Comparison of ENCODE assay signal across 24 cellular contexts in the genomic region with DNA sequence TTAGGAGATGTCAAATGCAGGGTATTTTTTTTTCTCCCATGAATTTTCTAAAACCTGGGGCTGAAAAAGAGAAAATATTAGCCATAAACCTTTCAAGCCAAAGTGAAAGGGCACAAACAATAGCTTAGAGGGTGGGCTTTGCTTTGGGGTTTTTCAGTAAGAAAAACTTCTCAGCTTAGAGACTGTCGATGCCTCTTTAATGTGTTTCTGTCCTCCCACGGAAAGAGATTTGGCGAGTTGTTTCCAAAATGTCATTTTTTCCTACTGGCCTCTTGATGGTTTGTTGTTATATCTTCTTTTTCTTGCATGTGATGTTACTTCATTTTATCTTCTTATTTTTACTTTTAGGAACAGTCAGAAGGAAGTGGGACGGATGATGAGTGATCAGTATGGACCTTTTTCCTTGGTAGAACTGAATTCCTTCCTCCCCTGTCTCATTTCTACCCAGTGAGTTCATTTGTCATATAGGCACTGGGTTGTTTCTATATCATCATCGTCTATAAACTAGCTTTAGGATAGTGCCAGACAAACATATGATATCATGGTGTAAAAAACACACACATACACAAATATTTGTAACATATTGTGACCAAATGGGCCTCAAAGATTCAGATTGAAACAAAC.
A peak's percentile ranks its signal among the peaks of the same experiment; 100 is the strongest.
DNase-seq lines count a peak whose midpoint lies in the region; ATAC-seq and TF ChIP-seq lines count a peak whose summit lies in the region.
"Had no signal": no experiment of that assay in that cellular context is flagged by ENCODE, and none has a peak within 500 bp of the region (broad histone marks: within the 10 kb centered on the region; RNA-seq: fewer than 3 reads in every experiment).

No MANE protein-coding gene starts in this region.

- H4K8ac ChIP-seq in IMR-90 (ENCODE audit: low read depth in 2 of 2, low read length in 2 of 2), result no peak overlapping the region

- H3K36me3 ChIP-seq in IMR-90 (ENCODE audit: control insufficient read depth, insufficient read depth, low read length), result peaks cover 2% of the 10 kb centered on the region
- peaks cover 6 to 87% (median 58%) of the 10 kb centered on the region in 4 donors for H3K36me3 ChIP-seq in esophagus muscularis mucosa
- peaks cover 0 to 39% of the 10 kb centered on the region in 2 donors for H3K36me3 ChIP-seq in adrenal gland (replicated peaks in 1 of 2)

- no peak overlapping the region for H3K27ac ChIP-seq in IMR-90 (ENCODE audit: insufficient read depth, low read length)
- no peak overlapping the region for H3K27ac ChIP-seq in esophagus muscularis mucosa (replicated peaks in 1 of 4)
- H3K27ac ChIP-seq in adrenal gland, result no peak overlapping the region
- H3K27ac ChIP-seq: BLaER1, body of pancreas, esophagus squamous epithelium, heart right ventricle had no signal

- no peak overlapping the region for H2BK15ac ChIP-seq in IMR-90 (ENCODE audit: low read depth, low read length)

- H3K4ac ChIP-seq in IMR-90 (ENCODE audit: low read depth, low read length), result no peak overlapping the region

- H3K9me3 ChIP-seq in IMR-90 (ENCODE audit: control insufficient read depth, insufficient read depth, low read length) (no peaks in the 10 kb centered on the region), esophagus muscularis mucosa (no peaks in the 10 kb centered on the region), adrenal gland (replicated peaks in 1 of 3) (no peaks in the 10 kb centered on the region)
- H3K9me3 ChIP-seq: BLaER1, body of pancreas, esophagus squamous epithelium, heart right ventricle had no signal

- no peaks in the 10 kb centered on the region for H4K20me1 ChIP-seq in IMR-90 (ENCODE audit: insufficient read depth, low read length)
- H4K20me1 ChIP-seq: BLaER1 had no signal

- H3K23ac ChIP-seq in IMR-90 (ENCODE audit: low read depth, low read length), result no peak overlapping the region

- POLR2A ChIA-PET in IMR-90 (lab: Charles Lee; ENCODE audit: unreplicated experiment), result no interaction called here

- H3K4me1 ChIP-seq in IMR-90 (ENCODE audit: control insufficient read depth, insufficient read depth, low read length) (no peaks in the 10 kb centered on the region), esophagus muscularis mucosa (no peaks in the 10 kb centered on the region), adrenal gland (replicated peaks in 1 of 2) (no peaks in the 10 kb centered on the region)
- H3K4me1 ChIP-seq: BLaER1, body of pancreas, esophagus squamous epithelium, heart right ventricle had no signal

- WGBS in IMR-90 (ENCODE audit: extremely low coverage in 2 of 2, insufficient read length in 1 of 2), 2 experiments, result no CpG with 5 or more reads among the region's 5 CpGs
- 73% methylated on average over 5 of the region's 5 CpGs for WGBS in esophagus muscularis mucosa
- 80 to 89% (median 82%) methylated on average over 5 of the region's 5 CpGs for WGBS in adrenal gland, 4 donors

- no peaks in the 10 kb centered on the region for H3K27me3 Mint-ChIP-seq in activated naive CD4-positive, alpha-beta T cell treated with anti-CD3 and anti-CD28 coated beads, Interleukin-2, amount 50 U/mL, for 24 hours
- no peaks in the 10 kb centered on the region for H3K27me3 Mint-ChIP-seq in activated naive CD4-positive, alpha-beta T cell treated with anti-CD3 and anti-CD28 coated beads, Interleukin-2, amount 10 ng/mL, durations not matched to agents 7 days and 5 days
- no peaks in the 10 kb centered on the region for H3K27me3 Mint-ChIP-seq in stimulated activated naive CD8-positive, alpha-beta T cell treated with anti-CD3 and anti-CD28 coated beads, Interleukin-15, amount 100 ng/mL, for 72 hours
- H3K27me3 Mint-ChIP-seq in CD14-positive monocyte (ENCODE audit: low read depth in 3 of 3), result no peaks in the 10 kb centered on the region
- H3K27me3 Mint-ChIP-seq: naive thymus-derived CD4-positive, alpha-beta T cell; type B pancreatic cell had no signal

- H3K4me1 Mint-ChIP-seq in activated naive CD4-positive, alpha-beta T cell treated with anti-CD3 and anti-CD28 coated beads, Interleukin-2, amount 50 U/mL, for 24 hours, result peaks cover 8% of the 10 kb centered on the region
- H3K4me1 Mint-ChIP-seq in activated naive CD4-positive, alpha-beta T cell treated with anti-CD3 and anti-CD28 coated beads, Interleukin-2, amount 10 ng/mL, durations not matched to agents 7 days and 5 days, result no peaks in the 10 kb centered on the region
- peaks cover 27% of the 10 kb centered on the region for H3K4me1 Mint-ChIP-seq in stimulated activated naive CD8-positive, alpha-beta T cell treated with anti-CD3 and anti-CD28 coated beads, Interleukin-15, amount 100 ng/mL, for 72 hours
- H3K4me1 Mint-ChIP-seq in CD14-positive monocyte, result no peaks in the 10 kb centered on the region
- H3K4me1 Mint-ChIP-seq: naive thymus-derived CD4-positive, alpha-beta T cell had no signal

- no peak overlapping the region for H3K4me2 ChIP-seq in IMR-90 (ENCODE audit: low read depth, low read length)
- H3K4me2 ChIP-seq: BLaER1 had no signal

- no peak for TF ChIP-seq EP300 in esophagus muscularis mucosa (IDR thresholded peaks at IDR 0.05)

- H3K36me3 Mint-ChIP-seq in activated naive CD4-positive, alpha-beta T cell treated with anti-CD3 and anti-CD28 coated beads, Interleukin-2, amount 50 U/mL, for 24 hours, result peaks cover 45% of the 10 kb centered on the region
- peaks cover 86% of the 10 kb centered on the region for H3K36me3 Mint-ChIP-seq in activated naive CD4-positive, alpha-beta T cell treated with anti-CD3 and anti-CD28 coated beads, Interleukin-2, amount 10 ng/mL, durations not matched to agents 7 days and 5 days
- peaks cover 71 to 88% of the 10 kb centered on the region in 2 donors for H3K36me3 Mint-ChIP-seq in CD14-positive monocyte

- H2AK9ac ChIP-seq in IMR-90 (replicated peaks; ENCODE audit: low read depth, low read length, poor library complexity), result no peak overlapping the region

- H3K56ac ChIP-seq in IMR-90 (ENCODE audit: extremely low read depth, insufficient read depth, low read length), result no peak overlapping the region

- H3K9me3 Mint-ChIP-seq in activated naive CD4-positive, alpha-beta T cell treated with anti-CD3 and anti-CD28 coated beads, Interleukin-2, amount 50 U/mL, for 24 hours, result no peaks in the 10 kb centered on the region
- H3K9me3 Mint-ChIP-seq in activated naive CD4-positive, alpha-beta T cell treated with anti-CD3 and anti-CD28 coated beads, Interleukin-2, amount 10 ng/mL, durations not matched to agents 7 days and 5 days, result no peaks in the 10 kb centered on the region
- H3K9me3 Mint-ChIP-seq in stimulated activated naive CD8-positive, alpha-beta T cell treated with anti-CD3 and anti-CD28 coated beads, Interleukin-15, amount 100 ng/mL, for 72 hours, result peaks cover 0 to 6% of the 10 kb centered on the region in 2 donors
- no peaks in the 10 kb centered on the region for H3K9me3 Mint-ChIP-seq in CD14-positive monocyte
- H3K9me3 Mint-ChIP-seq: type B pancreatic cell had no signal

- no peak overlapping the region for H3K18ac ChIP-seq in IMR-90 (ENCODE audit: low read depth, low read length)

- TF ChIP-seq RAD21 in IMR-90 (IDR thresholded peaks at IDR 0.05; ENCODE audit: low read length), result no peak

- H3K4me3 ChIP-seq in IMR-90 (ENCODE audit: insufficient read depth, low read depth, low read length) (no peak overlapping the region), esophagus muscularis mucosa (no peak overlapping the region), adrenal gland (no peak overlapping the region)
- H3K4me3 ChIP-seq: BLaER1, body of pancreas, esophagus squamous epithelium, heart right ventricle had no signal

- peak overlapping the region; percentile 87 for H3K27ac Mint-ChIP-seq in activated naive CD4-positive, alpha-beta T cell treated with anti-CD3 and anti-CD28 coated beads, Interleukin-2, amount 50 U/mL, for 24 hours
- H3K27ac Mint-ChIP-seq in activated naive CD4-positive, alpha-beta T cell treated with anti-CD3 and anti-CD28 coated beads, Interleukin-2, amount 10 ng/mL, durations not matched to agents 7 days and 5 days, result no peak overlapping the region
- peak overlapping the region; percentile 59 to 93 for H3K27ac Mint-ChIP-seq in stimulated activated naive CD8-positive, alpha-beta T cell treated with anti-CD3 and anti-CD28 coated beads, Interleukin-15, amount 100 ng/mL, for 72 hours
- no peak overlapping the region for H3K27ac Mint-ChIP-seq in CD14-positive monocyte
- H3K27ac Mint-ChIP-seq: type B pancreatic cell had no signal

- H3K27me3 ChIP-seq in IMR-90 (ENCODE audit: control insufficient read depth, insufficient read depth, low read length) (no peaks in the 10 kb centered on the region), esophagus muscularis mucosa (no peaks in the 10 kb centered on the region), adrenal gland (no peaks in the 10 kb centered on the region)
- H3K27me3 ChIP-seq: BLaER1, body of pancreas, esophagus squamous epithelium, heart right ventricle had no signal

- H4K91ac ChIP-seq in IMR-90 (ENCODE audit: insufficient read depth, low read depth, low read length), result no peak overlapping the region

- H4K5ac ChIP-seq in IMR-90 (ENCODE audit: low read depth, low read length), result no peak overlapping the region

- in situ Hi-C loops in IMR-90 (cut with MboI; ENCODE audit: low sequenced_read_pairs), result no loop called here

- H3K4me3 Mint-ChIP-seq in activated naive CD4-positive, alpha-beta T cell treated with anti-CD3 and anti-CD28 coated beads, Interleukin-2, amount 50 U/mL, for 24 hours, result no peak overlapping the region
- H3K4me3 Mint-ChIP-seq in activated naive CD4-positive, alpha-beta T cell treated with anti-CD3 and anti-CD28 coated beads, Interleukin-2, amount 10 ng/mL, durations not matched to agents 7 days and 5 days, result no peak overlapping the region
- H3K4me3 Mint-ChIP-seq in stimulated activated naive CD8-positive, alpha-beta T cell treated with anti-CD3 and anti-CD28 coated beads, Interleukin-15, amount 100 ng/mL, for 72 hours, result peak overlapping the region; percentile 21 to 40
- H3K4me3 Mint-ChIP-seq in CD14-positive monocyte, result no peak overlapping the region
- H3K4me3 Mint-ChIP-seq: naive thymus-derived CD4-positive, alpha-beta T cell; type B pancreatic cell had no signal

- no peak for ATAC-seq in IMR-90 (ENCODE audit: low read depth)
- ATAC-seq in stimulated activated naive CD8-positive, alpha-beta T cell treated with anti-CD3 and anti-CD28 coated beads, Interleukin-15, amount 100 ng/mL, for 72 hours, result no peak
- ATAC-seq: body of pancreas; heart right ventricle; naive thymus-derived CD4-positive, alpha-beta T cell; Panc1 had no signal

- no peak overlapping the region for H2BK120ac ChIP-seq in IMR-90 (ENCODE audit: low read depth, low read length)

- no peak for DNase-seq in activated naive CD4-positive, alpha-beta T cell treated with anti-CD3 and anti-CD28 coated beads, Interleukin-2, amount 10 ng/mL, durations not matched to agents 7 days and 5 days
- peak; percentile 13 for DNase-seq in IMR-90
- DNase-seq in esophagus muscularis mucosa (ENCODE audit: extremely low spot score), result peak; percentile 29
- no peak for DNase-seq in stimulated activated naive CD8-positive, alpha-beta T cell treated with anti-CD3 and anti-CD28 coated beads, Interleukin-15, amount 100 ng/mL, for 72 hours
- DNase-seq in CD14-positive monocyte (ENCODE audit: low spot score), result no peak
- no peak for DNase-seq in adrenal gland
- DNase-seq in medulla oblongata (ENCODE audit: extremely low spot score), result no peak
- DNase-seq: activated CD4-positive, alpha-beta T cell treated with anti-CD3 and anti-CD28 coated beads for 1 hour; body of pancreas; dermis blood vessel endothelial cell; esophagus squamous epithelium; GF-D8; heart right ventricle; Kasumi-1; naive thymus-derived CD4-positive, alpha-beta T cell; NCI-H1436 treated with DMSO at 0.1 percent for 48 hours; NCI-H748 treated with DMSO at 0.1 percent for 48 hours; occipital lobe; SHP77; stimulated activated CD4-positive, alpha-beta T cell treated with anti-CD3 and anti-CD28 coated beads, Interleukin-4, amount 100 ng/mL, for 24 hours had no signal

- H2AFZ ChIP-seq in IMR-90 (replicated peaks; ENCODE audit: low read length, poor library complexity), result no peak overlapping the region

- TF ChIP-seq CTCF in IMR-90 (conservative IDR thresholded peaks at IDR 0.05; ENCODE audit: low read depth, low read length), result no peak
- no peak for TF ChIP-seq CTCF in esophagus muscularis mucosa (IDR thresholded peaks at IDR 0.05)
- TF ChIP-seq CTCF in CD14-positive monocyte (IDR thresholded peaks at IDR 0.05), result no peak
- no peak for TF ChIP-seq CTCF in adrenal gland (IDR thresholded peaks at IDR 0.05)

- H3K9me1 ChIP-seq in IMR-90 (ENCODE audit: insufficient read depth, low read length), result peaks cover 2% of the 10 kb centered on the region; the same call in 1 of the 2 replicates

- H3K79me1 ChIP-seq in IMR-90 (ENCODE audit: low read depth in 1 of 2, low read length in 2 of 2), result no peaks in the 10 kb centered on the region

- TF ChIP-seq POLR2A in IMR-90 (IDR thresholded peaks at IDR 0.05; ENCODE audit: low read depth, low read length) (no peak), esophagus muscularis mucosa (IDR thresholded peaks at IDR 0.05; ENCODE audit: low read depth) (no peak), adrenal gland (IDR thresholded peaks at IDR 0.05) (no peak)

- dilution Hi-C loops in IMR-90 (cut with HindIII; ENCODE audit: low sequenced_read_pairs, unreplicated experiment), result no loop called here

- no TSS peak for BruUV-seq in IMR-90 (replicated peaks; lab: Mats Ljungman, UMichigan)

- no peak overlapping the region for H2AK5ac ChIP-seq in IMR-90 (ENCODE audit: low read depth, low read length)

- CTCF ChIA-PET in activated naive CD4-positive, alpha-beta T cell treated with anti-CD3 and anti-CD28 coated beads, Interleukin-2, amount 10 ng/mL, durations not matched to agents 7 days and 5 days (lab: Charles Lee), result no interaction called here
- CTCF ChIA-PET in IMR-90 (lab: Yijun Ruan, JAX), result no interaction called here

- no peak overlapping the region for H2BK20ac ChIP-seq in IMR-90 (ENCODE audit: low read depth, low read length)

- H2BK5ac ChIP-seq in IMR-90 (ENCODE audit: low read depth, low read length, poor library complexity, severe bottlenecking), result no peak overlapping the region

- H3K9ac ChIP-seq in IMR-90 (ENCODE audit: low read depth, low read length), result no peak overlapping the region
- H3K9ac ChIP-seq: BLaER1 had no signal

- H3K14ac ChIP-seq in IMR-90 (replicated peaks; ENCODE audit: low read depth, low read length), result no peak overlapping the region

- intact Hi-C loops in IMR-90 (cut with micrococcal nuclease), result no loop called here
- intact Hi-C loops in esophagus muscularis mucosa (cut with DNase I), result no loop called here
- intact Hi-C loops in CD14-positive monocyte (cut with micrococcal nuclease), result no loop called here
- intact Hi-C loops in adrenal gland (cut with DNase I), result no loop called here

Comparison
In these comparisons a context has a peak if more than half of its experiments do, and no peak if none do; other contexts are left out.
1. H3K27ac Mint-ChIP-seq: peak in activated naive CD4-positive, alpha-beta T cell treated with anti-CD3 and anti-CD28 coated beads, Interleukin-2, amount 50 U/mL, for 24 hours (single experiment) and stimulated activated naive CD8-positive, alpha-beta T cell treated with anti-CD3 and anti-CD28 coated beads, Interleukin-15, amount 100 ng/mL, for 72 hours (2 of 2); none in activated naive CD4-positive, alpha-beta T cell treated with anti-CD3 and anti-CD28 coated beads, Interleukin-2, amount 10 ng/mL, durations not matched to agents 7 days and 5 days (single experiment) and CD14-positive monocyte (0 of 7).
2. H3K4me3 Mint-ChIP-seq: peak in stimulated activated naive CD8-positive, alpha-beta T cell treated with anti-CD3 and anti-CD28 coated beads, Interleukin-15, amount 100 ng/mL, for 72 hours (2 of 2); none in activated naive CD4-positive, alpha-beta T cell treated with anti-CD3 and anti-CD28 coated beads, Interleukin-2, amount 50 U/mL, for 24 hours (single experiment), activated naive CD4-positive, alpha-beta T cell treated with anti-CD3 and anti-CD28 coated beads, Interleukin-2, amount 10 ng/mL, durations not matched to agents 7 days and 5 days (single experiment) and CD14-positive monocyte (0 of 2).
3. DNase-seq: peak in IMR-90 (single experiment) and esophagus muscularis mucosa (single experiment); none in activated naive CD4-positive, alpha-beta T cell treated with anti-CD3 and anti-CD28 coated beads, Interleukin-2, amount 10 ng/mL, durations not matched to agents 7 days and 5 days (single experiment), stimulated activated naive CD8-positive, alpha-beta T cell treated with anti-CD3 and anti-CD28 coated beads, Interleukin-15, amount 100 ng/mL, for 72 hours (0 of 2), CD14-positive monocyte (single experiment), adrenal gland (0 of 7) and medulla oblongata (single experiment).